In the genomic region with DNA sequence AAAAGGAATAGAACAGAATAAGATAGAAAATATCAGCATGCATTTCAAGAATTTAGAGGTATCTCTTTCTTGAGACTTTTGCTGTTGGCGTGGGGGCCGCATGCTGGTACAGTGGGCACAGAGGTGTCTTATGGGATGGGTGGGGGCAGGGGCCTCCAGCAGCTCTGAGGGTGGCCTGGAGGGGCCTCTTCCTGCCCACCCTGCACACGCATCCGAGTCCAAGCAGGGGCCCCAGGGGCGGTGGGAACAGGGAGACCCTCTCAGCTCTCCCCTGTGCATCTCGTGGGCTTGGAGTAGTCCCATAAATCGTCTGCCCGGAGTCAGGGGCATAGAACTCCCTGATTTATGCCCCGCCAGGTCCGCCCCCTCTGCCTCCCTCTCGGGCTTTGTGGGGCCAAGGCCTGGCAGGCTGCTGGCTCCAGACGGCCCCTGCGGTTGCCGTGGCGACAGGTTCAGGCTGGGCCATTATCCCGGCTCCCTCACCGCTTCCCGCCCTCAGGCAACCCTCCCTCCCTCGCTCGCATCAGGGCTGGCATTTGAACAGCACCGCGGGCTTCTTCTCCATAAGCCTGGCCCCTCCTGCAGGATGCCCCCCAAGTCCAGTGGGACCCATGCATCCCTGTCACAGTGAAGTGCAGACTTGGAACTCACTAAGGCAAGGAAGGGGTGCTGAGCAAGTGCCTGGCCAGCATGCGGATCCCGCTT, we compare ENCODE assay signal across 11 cellular contexts.
DNase-seq lines count a peak whose midpoint lies in the region; ATAC-seq, FAIRE-seq and TF ChIP-seq lines count a peak whose summit lies in the region.
"Had no signal": no experiment of that assay in that cellular context is flagged by ENCODE, and none has a peak within 500 bp of the region (broad histone marks: within the 10 kb centered on the region; RNA-seq: fewer than 3 reads in every experiment).

No MANE protein-coding gene starts in this region.

- H3K27me3 Mint-ChIP-seq in osteocyte (ENCODE audit: unreplicated experiment) (peaks cover 17% of the 10 kb centered on the region), Calu3 (ENCODE audit: unreplicated experiment) (peaks cover 61% of the 10 kb centered on the region)

- intact Hi-C loops in Calu3 (cut with micrococcal nuclease; ENCODE audit: unreplicated experiment): no loop called here

- no peaks in the 10 kb centered on the region for H3K23me2 ChIP-seq in H1 (ENCODE audit: low read depth, low read length)

- peaks cover 4% of the 10 kb centered on the region; the same call in 1 of the 2 replicates for H3K4me1 ChIP-seq in HEK293 (ENCODE audit: control insufficient read depth, insufficient read depth, low read length)
- H3K4me1 ChIP-seq in H1 (replicated peaks in 1 of 4; ENCODE audit: control insufficient read depth in 3 of 4, insufficient read depth in 4 of 4, low read length in 3 of 4): peaks cover 7 to 35% (median 23%) of the 10 kb centered on the region in 4 experiments

- 50% methylated on average over 18 of the region's 24 CpGs; no CpG with 5 or more reads in 1 of the 2 experiments for WGBS in H1 (ENCODE audit: extremely low coverage in 1 of 2, insufficient coverage in 1 of 2, insufficient read length in 1 of 2, insufficient replicate concordance in 2 of 2, low coverage in 1 of 2, low lambda C conversion rate in 2 of 2, missing lambda C conversion rate in 1 of 2), 2 experiments

- ATAC-seq in GM18519 (IDR thresholded peaks at IDR 0.05; ENCODE audit: low FRiP score, unreplicated experiment): no peak

- H2BK5ac ChIP-seq in H1 (ENCODE audit: low read depth, low read length): no peak overlapping the region

- no peak overlapping the region for H2AK5ac ChIP-seq in H1 (ENCODE audit: low read depth, low read length)

- H2BK120ac ChIP-seq in H1 (replicated peaks; ENCODE audit: low read depth, low read length): no peak overlapping the region

- H3K9ac ChIP-seq in H1 (replicated peaks in 1 of 4; ENCODE audit: extremely low read depth in 1 of 4, low read depth in 3 of 4, low read length in 3 of 4): no peak overlapping the region

- H3K4me1 Mint-ChIP-seq in osteocyte (ENCODE audit: unreplicated experiment) (no peaks in the 10 kb centered on the region), Calu3 (ENCODE audit: low read depth, unreplicated experiment) (no peaks in the 10 kb centered on the region)
- H3K4me1 Mint-ChIP-seq: naive B cell had no signal

- H3K18ac ChIP-seq in H1 (ENCODE audit: extremely low read depth, low read length): peak overlapping the region; percentile 89; the same call in 1 of the 2 replicates

- no peaks in the 10 kb centered on the region for H3K79me2 ChIP-seq in H1 (ENCODE audit: control insufficient read depth in 1 of 2, insufficient read depth in 2 of 2, low read length in 2 of 2)

- CTCF ChIA-PET in HEK293 (lab: Yijun Ruan, JAX) (interaction anchor here (0.7 to 1.8 kb wide), 10 partner anchors 13 to 213 kb away, joined by 3 to 6 read pairs (median 4); no protein-coding TSS in a partner anchor), H1 (lab: Charles Lee; ENCODE audit: partially characterized antibody) (interaction anchor here (0.8 to 2.8 kb wide), 35 partner anchors 10 to 246 kb away, joined by 3 to 19 read pairs (median 5); no protein-coding TSS in a partner anchor), Calu3 (lab: Charles Lee) (no interaction called here)

- peak; percentile 96 for DNase-seq in NCI-H2227 (lab: John Stamatoyannopoulos, UW; ENCODE audit: unreplicated experiment)
- peak in 1 of 2 experiments; percentile 81 for DNase-seq in H1 (ENCODE audit: low read depth in 1 of 2, low spot score in 2 of 2)
- DNase-seq in osteocyte (ENCODE audit: extremely low spot score, unreplicated experiment): peak; percentile 83
- DNase-seq in Calu3: no peak
- DNase-seq in germinal center (ENCODE audit: low spot score): no peak
- DNase-seq in GM13977 (ENCODE audit: low spot score): no peak
- DNase-seq: activated T-cell treated with anti-CD3 and anti-CD28 coated beads, Interleukin-2, amount 50 U/mL, for 48 hours; naive B cell had no signal

- peaks cover 0 to 4% (median 0%) of the 10 kb centered on the region in 4 experiments; a peak in 2 of 7 replicates for H3K27me3 ChIP-seq in H1 (replicated peaks in 1 of 4; ENCODE audit: control insufficient read depth in 3 of 4, extremely low read depth in 1 of 4, insufficient read depth in 3 of 4, low read length in 3 of 4)

- H3K23ac ChIP-seq in H1 (ENCODE audit: insufficient read length): no peak overlapping the region

- no peak overlapping the region for H4K5ac ChIP-seq in H1 (ENCODE audit: insufficient read length, low read depth, low read length)

- 0 out of 2 replicates have a peak overlapping the region, but pooled peaks have one; percentile 27 for H2AFZ ChIP-seq in H1 (ENCODE audit: low read length)

- H3K9me3 ChIP-seq in HEK293 (ENCODE audit: control insufficient read depth, insufficient read depth, low read depth, low read length) (no peaks in the 10 kb centered on the region), H1 (ENCODE audit: insufficient read depth in 2 of 2, low read depth in 1 of 2, low read length in 1 of 2) (no peaks in the 10 kb centered on the region)

- H3K27ac ChIP-seq in HEK293 (ENCODE audit: extremely low read depth, low read depth, low read length): no peak overlapping the region
- no peak overlapping the region for H3K27ac ChIP-seq in H1 (ENCODE audit: low read depth, low read length)

- in situ Hi-C loops in GM13977 (cut with MboI; ENCODE audit: low pct_unique_long_range_greater_than_20kb, low sequenced_read_pairs, unreplicated experiment): no loop called here

- H4K8ac ChIP-seq in H1 (ENCODE audit: extremely low read depth, insufficient read depth, low read length): peak overlapping the region; percentile 83

- peak overlapping the region; percentile 94; the same call in 1 of the 2 replicates for H2BK20ac ChIP-seq in H1 (ENCODE audit: low read length)

- H2BK12ac ChIP-seq in H1 (ENCODE audit: low read depth, low read length): peak overlapping the region; percentile 40; the same call in 1 of the 2 replicates

- no peak for TF ChIP-seq CTCF in HEK293 (tag by site-specific recombination; IDR thresholded peaks at IDR 0.05)
- no peak for TF ChIP-seq CTCF in H1 (IDR thresholded peaks at IDR 0.05; ENCODE audit: control extremely low read depth in 1 of 3, insufficient read depth in 1 of 3, low read depth in 1 of 3, low read length in 3 of 3)
- TF ChIP-seq CTCF in osteocyte (IDR thresholded peaks at IDR 0.05): no peak
- no peak for TF ChIP-seq CTCF in Calu3 (IDR thresholded peaks at IDR 0.05; ENCODE audit: unreplicated experiment)
- no peak for TF ChIP-seq CTCF in GM13977 (IDR thresholded peaks at IDR 0.05; ENCODE audit: extremely low read depth, insufficient read depth, missing control alignments)

- no peaks in the 10 kb centered on the region for H3K36me3 Mint-ChIP-seq in osteocyte (ENCODE audit: unreplicated experiment)
- no peaks in the 10 kb centered on the region for H3K36me3 Mint-ChIP-seq in Calu3 (ENCODE audit: insufficient read depth, unreplicated experiment)
- H3K36me3 Mint-ChIP-seq: naive B cell had no signal

- no peak for TF ChIP-seq EP300 in H1 (IDR thresholded peaks at IDR 0.05; ENCODE audit: borderline replicate concordance in 1 of 2, low read depth in 2 of 2, low read length in 2 of 2)

- no peak overlapping the region for H3K4ac ChIP-seq in H1 (replicated peaks; ENCODE audit: insufficient read length, low read depth, low read length)

- peak overlapping the region; percentile 13; the same call in 1 of the 2 replicates for H2BK15ac ChIP-seq in H1 (ENCODE audit: low read length)

- H3K4me3 ChIP-seq in HEK293 (ENCODE audit: low read depth, low read length) (no peak overlapping the region), H1 (ENCODE audit: extremely low read depth in 1 of 4, insufficient read depth in 2 of 4, low read depth in 3 of 4, low read length in 4 of 4) (no peak overlapping the region)
- H3K4me3 ChIP-seq: smooth muscle cell had no signal

- H3K56ac ChIP-seq in H1 (replicated peaks; ENCODE audit: insufficient read length, low read depth, low read length): no peak overlapping the region

- TF ChIP-seq RAD21 in H1 (IDR thresholded peaks at IDR 0.05 in 1 of 2, conservative IDR thresholded peaks at IDR 0.05 in 1 of 2; ENCODE audit: low read depth in 2 of 2, low read length in 2 of 2): no peak

- H3K36me3 ChIP-seq in HEK293 (ENCODE audit: control insufficient read depth in 2 of 2, insufficient read depth in 1 of 2, low read length in 2 of 2) (no peaks in the 10 kb centered on the region), H1 (ENCODE audit: control insufficient read depth in 2 of 4, insufficient read depth in 4 of 4, low read length in 3 of 4) (no peaks in the 10 kb centered on the region)

- no peak overlapping the region for H3K14ac ChIP-seq in H1 (ENCODE audit: insufficient read length)

- no peak overlapping the region for H3K27ac Mint-ChIP-seq in osteocyte (ENCODE audit: unreplicated experiment)
- no peak overlapping the region for H3K27ac Mint-ChIP-seq in Calu3 (ENCODE audit: unreplicated experiment)
- H3K27ac Mint-ChIP-seq: naive B cell had no signal

- H4K91ac ChIP-seq in H1 (replicated peaks; ENCODE audit: insufficient read length, low read length): peak overlapping the region; percentile 83

- H3K4me2 ChIP-seq in H1 (ENCODE audit: insufficient read depth in 1 of 2, low read depth in 2 of 2, low read length in 2 of 2): peak overlapping the region in 1 of 2 experiments; percentile 9; a peak in 1 of 4 replicates
- H3K4me2 ChIP-seq: smooth muscle cell had no signal

- H3K79me1 ChIP-seq in H1 (ENCODE audit: low read depth, low read length): no peaks in the 10 kb centered on the region

- no peak for FAIRE-seq in H1 (lab: Jason Lieb, UNC)

- POLR2A ChIA-PET in HEK293 (lab: Yijun Ruan, JAX) (no interaction called here), H1 (lab: Charles Lee; ENCODE audit: partially characterized antibody) (no interaction called here)

- no TSS peak for BruUV-seq in Calu3 (replicated peaks; lab: Mats Ljungman, UMichigan)

- H3K9me3 Mint-ChIP-seq in osteocyte (ENCODE audit: unreplicated experiment) (no peaks in the 10 kb centered on the region), Calu3 (ENCODE audit: low read depth, unreplicated experiment) (no peaks in the 10 kb centered on the region)
- H3K9me3 Mint-ChIP-seq: naive B cell had no signal

- no peak overlapping the region for H3K4me3 Mint-ChIP-seq in osteocyte (ENCODE audit: unreplicated experiment)
- H3K4me3 Mint-ChIP-seq in Calu3 (ENCODE audit: low read depth, unreplicated experiment): no peak overlapping the region
- H3K4me3 Mint-ChIP-seq: naive B cell had no signal

- no peak for TF ChIP-seq POLR2A in H1 (IDR thresholded peaks at IDR 0.05; ENCODE audit: control extremely low read depth in 1 of 2, low read depth in 2 of 2, low read length in 2 of 2)

- no peaks in the 10 kb centered on the region for H4K20me1 ChIP-seq in H1 (replicated peaks in 1 of 2; ENCODE audit: control insufficient read depth in 1 of 2, insufficient read depth in 2 of 2, low read length in 2 of 2)

TF ChIP-seq in HEK293, 187 proteins besides CTCF, POLR2A, EP300 and RAD21 (continues in another document):
- TF ChIP-seq OVOL3 (tag by site-specific recombination; IDR thresholded peaks at IDR 0.05): no peak

Comparison
In these comparisons a context has a peak if more than half of its experiments do, and no peak if none do; other contexts are left out.
1. DNase-seq: peak in NCI-H2227 (single experiment) and osteocyte (single experiment); none in Calu3 (single experiment), germinal center (single experiment) and GM13977 (single experiment).